22 cellular contexts compared by ENCODE assay signal in the genomic region with DNA sequence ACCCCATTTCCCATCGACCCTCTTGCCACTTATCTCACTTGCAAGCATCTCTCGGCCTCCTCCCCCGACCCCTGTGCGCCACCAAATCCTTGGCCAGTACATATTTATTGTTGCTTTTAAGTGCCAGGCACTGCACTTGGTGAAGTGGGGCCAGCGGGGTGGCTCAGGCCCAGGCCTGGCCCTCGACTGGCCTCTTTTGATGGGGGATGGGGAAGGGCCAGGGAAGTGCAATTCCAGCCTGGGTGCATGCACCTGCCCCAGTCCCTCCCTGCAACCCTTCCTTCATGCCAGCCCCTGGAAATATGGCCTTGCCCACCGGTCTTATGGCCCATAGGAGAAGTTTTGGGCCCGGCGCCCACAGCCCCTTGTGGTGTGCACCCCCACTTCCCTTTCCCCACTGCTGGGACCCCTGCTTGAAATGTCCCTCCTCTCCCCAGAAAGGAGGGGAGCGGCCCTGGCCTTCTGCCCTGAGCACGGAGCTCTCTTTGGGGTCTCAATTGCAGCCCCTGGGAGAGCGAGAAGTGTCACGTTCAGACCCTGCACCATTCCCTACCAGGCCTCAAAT. TPM values are rescaled to one million over a fixed set of nuclear protein-coding genes. Genes with fewer than 3 reads are reported as not detected.
DNase-seq lines count a peak whose midpoint lies in the region; ATAC-seq and TF ChIP-seq lines count a peak whose summit lies in the region.
"Had no signal": no experiment of that assay in that cellular context is flagged by ENCODE, and none has a peak within 500 bp of the region (broad histone marks: within the 10 kb centered on the region; RNA-seq: fewer than 3 reads in every experiment).

No MANE protein-coding gene starts in this region.

- no peak for ATAC-seq in Right ventricle myocardium inferior
- ATAC-seq in upper lobe of right lung = peak; percentile 42
- ATAC-seq: stimulated activated naive B cell treated with anti-CD40 and anti-IgM and Interleukin-4, amounts not matched to agents 10 μg/mL and 1 μg/mL and 100 μg/mL, for 72 hours had no signal

- H3K4me2 ChIP-seq in neuronal stem cell (ENCODE audit: insufficient read depth, low read length, poor library complexity, severe bottlenecking) = no peak overlapping the region
- H3K4me2 ChIP-seq: smooth muscle cell had no signal

- no peak overlapping the region for H2AFZ ChIP-seq in neuronal stem cell (ENCODE audit: low read length)

- no peak overlapping the region for H2BK120ac ChIP-seq in neuronal stem cell (ENCODE audit: low read depth, low read length)

- peak overlapping the region; percentile 85 for H3K23ac ChIP-seq in neuronal stem cell (ENCODE audit: low read depth, low read length, poor library complexity)

- H3K27me3 ChIP-seq in right atrium auricular region (no peaks in the 10 kb centered on the region), esophagus muscularis mucosa (no peaks in the 10 kb centered on the region), neuronal stem cell (ENCODE audit: control insufficient read depth in 3 of 3, insufficient read depth in 3 of 3, low read depth in 1 of 3, low read length in 3 of 3) (no peaks in the 10 kb centered on the region), upper lobe of right lung (no peaks in the 10 kb centered on the region)
- H3K27me3 ChIP-seq: adrenal gland had no signal

- no peak overlapping the region for H3K4ac ChIP-seq in neuronal stem cell (ENCODE audit: low read length)

- TF ChIP-seq CTCF in right atrium auricular region (IDR thresholded peaks at IDR 0.05) = no peak
- no peak for TF ChIP-seq CTCF in esophagus muscularis mucosa (IDR thresholded peaks at IDR 0.05)
- no peak for TF ChIP-seq CTCF in upper lobe of right lung (IDR thresholded peaks at IDR 0.05)

- H3K4me1 ChIP-seq in right atrium auricular region (peaks cover 0 to 41% of the 10 kb centered on the region in 2 donors), esophagus muscularis mucosa (peaks cover 21 to 54% (median 45%) of the 10 kb centered on the region in 4 donors), neuronal stem cell (ENCODE audit: control insufficient read depth in 2 of 2, insufficient read depth in 1 of 2, low read depth in 1 of 2, low read length in 2 of 2) (peaks cover 3% of the 10 kb centered on the region in 2 donors), upper lobe of right lung (peaks cover 4% of the 10 kb centered on the region)
- H3K4me1 ChIP-seq: adrenal gland had no signal

- peak overlapping the region; percentile 37 for H3K9ac ChIP-seq in neuronal stem cell (ENCODE audit: low read depth, low read length, poor library complexity)

- H2BK15ac ChIP-seq in neuronal stem cell (ENCODE audit: low read length) = peak overlapping the region; percentile 92

- no peak for TF ChIP-seq EP300 in esophagus muscularis mucosa (IDR thresholded peaks at IDR 0.05)

- H3K4me3 ChIP-seq in right atrium auricular region = peak overlapping the region in 1 of 2 donors; percentile 33
- peak overlapping the region in 3 of 4 donors; percentile 2 to 35 (median 23) for H3K4me3 ChIP-seq in esophagus muscularis mucosa
- no peak overlapping the region for H3K4me3 ChIP-seq in neuronal stem cell (ENCODE audit: low read length in 2 of 2)
- H3K4me3 ChIP-seq in upper lobe of right lung = peak overlapping the region; percentile 52
- H3K4me3 ChIP-seq: SK-N-MC, smooth muscle cell had no signal

- H3K9me3 ChIP-seq in right atrium auricular region (no peaks in the 10 kb centered on the region), esophagus muscularis mucosa (no peaks in the 10 kb centered on the region), neuronal stem cell (replicated peaks in 1 of 2; ENCODE audit: control insufficient read depth in 2 of 2, insufficient read depth in 1 of 2, low read depth in 1 of 2, low read length in 2 of 2) (no peaks in the 10 kb centered on the region), upper lobe of right lung (no peaks in the 10 kb centered on the region)
- H3K9me3 ChIP-seq: adrenal gland had no signal

- H2AK5ac ChIP-seq in neuronal stem cell (ENCODE audit: low read depth, low read length) = peak overlapping the region; percentile 79

- H3K36me3 ChIP-seq in right atrium auricular region (peaks cover 8% of the 10 kb centered on the region), esophagus muscularis mucosa (peaks cover 0 to 25% (median 10%) of the 10 kb centered on the region in 4 donors), neuronal stem cell (replicated peaks in 1 of 2; ENCODE audit: control insufficient read depth in 2 of 2, insufficient read depth in 2 of 2, low read length in 2 of 2) (peaks cover 0 to under 1% of the 10 kb centered on the region in 2 donors), upper lobe of right lung (peaks cover 6% of the 10 kb centered on the region)

- TF ChIP-seq POLR2A in esophagus muscularis mucosa (IDR thresholded peaks at IDR 0.05; ENCODE audit: low read depth) = no peak

- H4K8ac ChIP-seq in neuronal stem cell (ENCODE audit: low read depth, low read length) = peak overlapping the region; percentile 56

- H3K14ac ChIP-seq in neuronal stem cell (ENCODE audit: low read length) = no peak overlapping the region

- WGBS in esophagus muscularis mucosa = 86% methylated on average over 9 of the region's 13 CpGs
- no CpG with 5 or more reads among the region's 13 CpGs for WGBS in neuronal stem cell (ENCODE audit: extremely low coverage in 2 of 2, insufficient read length in 2 of 2, insufficient replicate concordance in 1 of 2), 2 donors

- H2BK5ac ChIP-seq in neuronal stem cell (ENCODE audit: low read length) = peak overlapping the region; percentile 82

- peaks cover 5% of the 10 kb centered on the region for H3K79me1 ChIP-seq in neuronal stem cell (ENCODE audit: low read depth, low read length)

- no peak overlapping the region for H4K91ac ChIP-seq in neuronal stem cell (ENCODE audit: low read depth, low read length, poor library complexity)

- intact Hi-C loops in Right ventricle myocardium inferior (cut with DNase I) (no loop called here), esophagus muscularis mucosa (cut with DNase I) (no loop called here), upper lobe of right lung (cut with DNase I) (no loop called here)

- H3K18ac ChIP-seq in neuronal stem cell (ENCODE audit: low read length) = no peak overlapping the region

- DNase-seq in Right ventricle myocardium inferior (ENCODE audit: missing footprints) (peak; percentile 53), right atrium auricular region (ENCODE audit: low spot score) (no peak), esophagus muscularis mucosa (ENCODE audit: extremely low spot score) (no peak), neuronal stem cell (ENCODE audit: low spot score) (no peak), upper lobe of right lung (no peak), COLO829 (ENCODE audit: low spot score) (no peak), NCI-H446 treated with DMSO at 0.1 percent for 48 hours (lab: John Stamatoyannopoulos, UW) (no peak), NCI-H1105 treated with DMSO at 0.1 percent for 48 hours (lab: John Stamatoyannopoulos, UW) (no peak)
- DNase-seq: activated CD8-positive, alpha-beta memory T cell treated with anti-CD3 and anti-CD28 coated beads, Interleukin-2, amount 50 U/mL, for 4 hours; adrenal gland; cortex of kidney; EL; GOT3; IMR-90; NCI-H1436; NCI-H510A treated with DMSO at 0.1 percent for 48 hours; stimulated activated CD4-positive, alpha-beta T cell treated with anti-CD3 and anti-CD28 coated beads, Interleukin-2, amount 100 ng/mL, for 48 hours; stimulated activated naive B cell treated with anti-CD40 and anti-IgM and Interleukin-4, amounts not matched to agents 10 μg/mL and 1 μg/mL and 100 μg/mL, for 72 hours; T-helper 2 cell; trophoblast cell had no signal

- H3K27ac ChIP-seq in right atrium auricular region = peak overlapping the region in 1 of 2 donors; percentile 53
- peak overlapping the region in 2 of 4 donors; percentile 40 to 47 for H3K27ac ChIP-seq in esophagus muscularis mucosa (replicated peaks in 1 of 4)
- H3K27ac ChIP-seq in neuronal stem cell (replicated peaks; ENCODE audit: low read length) = no peak overlapping the region
- peak overlapping the region; percentile 78 for H3K27ac ChIP-seq in upper lobe of right lung
- H3K27ac ChIP-seq: SK-N-MC had no signal

- H2BK12ac ChIP-seq in neuronal stem cell (ENCODE audit: low read length) = no peak overlapping the region

RNA-seq across cellular contexts. Expression of a gene that starts 0.8 kb away (rescaled TPM):
- total RNA-seq in Right ventricle myocardium inferior (2.8 TPM), right atrium auricular region (1 to 10 TPM; 4.9 to 9.5 TPM), esophagus muscularis mucosa (1 to 10 TPM; 3.3 to 10.0 (median 4.2) TPM), upper lobe of right lung (277 TPM)
- polyA plus RNA-seq in neuronal stem cell (2013, experiment 1 of 2) = 0.25 TPM
- polyA plus RNA-seq in neuronal stem cell (2013, experiment 2 of 2) = 0.18 TPM

Comparison
In these comparisons a context has a peak if more than half of its experiments do, and no peak if none do; other contexts are left out.
1. H3K4me3 ChIP-seq: peak in esophagus muscularis mucosa (3 of 4) and upper lobe of right lung (single experiment); none in neuronal stem cell (0 of 2).
2. RNA of a gene that starts 0.8 kb away (total RNA-seq): 277 TPM in upper lobe of right lung (single experiment); 4.9 to 9.5 TPM in right atrium auricular region, 3.3 to 10.0 TPM in esophagus muscularis mucosa and 2.8 TPM in Right ventricle myocardium inferior (single experiment); every median in the first group is over 10 times any median in the second.